In the genomic region with DNA sequence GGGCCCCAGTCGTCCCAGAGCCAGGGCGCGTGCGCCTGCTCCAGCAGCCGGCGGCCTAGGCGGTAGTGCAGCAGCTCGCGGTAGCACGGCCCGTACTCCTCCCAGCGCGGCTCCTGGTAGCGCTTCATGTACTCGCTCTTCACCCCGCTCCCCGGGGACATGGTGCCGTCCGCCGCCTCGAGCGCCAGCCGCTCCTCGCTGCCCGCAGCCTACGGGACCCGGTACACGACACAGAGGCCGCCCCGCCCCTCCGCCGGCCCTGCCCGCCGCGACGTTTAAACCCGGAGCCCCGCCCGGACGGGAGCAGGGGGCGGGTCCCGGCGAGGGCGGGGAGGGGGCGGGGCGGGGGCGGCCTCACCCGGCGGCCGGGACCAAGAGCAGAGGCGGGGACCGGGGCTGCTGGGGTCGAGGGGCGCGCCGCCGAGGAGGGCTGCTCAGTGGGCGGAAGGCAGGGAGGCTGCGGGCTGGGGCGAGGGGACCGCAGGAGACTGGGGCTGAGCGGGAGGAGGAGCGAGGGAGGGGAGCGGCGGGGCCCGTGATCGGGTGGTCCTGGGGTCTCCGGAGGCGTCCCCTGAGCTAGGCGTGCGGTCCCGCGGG, we compare ENCODE assay signal across 1 cellular context.
TF ChIP-seq lines count a peak whose summit lies in the region.

No MANE protein-coding gene starts in this region.

TF ChIP-seq in HEK293, 187 proteins besides CTCF, POLR2A, EP300 and RAD21 (continued from another document):
- TF ChIP-seq TSHZ1 (tag by site-specific recombination; IDR thresholded peaks at IDR 0.05; ENCODE audit: borderline replicate concordance) (no peak), MZF1 (tag by site-specific recombination; IDR thresholded peaks at IDR 0.05; ENCODE audit: borderline replicate concordance) (no peak), REST (tag by site-specific recombination; IDR thresholded peaks at IDR 0.05) (peak; percentile 28; the same call in 1 of the 2 replicates), YY1 (tag by site-specific recombination; IDR thresholded peaks at IDR 0.05) (no peak), ZNF26 (tag by site-specific recombination; IDR thresholded peaks at IDR 0.05) (no peak), TRIM28 (IDR thresholded peaks at IDR 0.05; ENCODE audit: borderline replicate concordance, low read length) (no peak), SALL2 (tag by site-specific recombination; IDR thresholded peaks at IDR 0.05; ENCODE audit: borderline replicate concordance) (no peak), HOXA7 (CRISPR knock-in tag; IDR thresholded peaks at IDR 0.05; ENCODE audit: borderline replicate concordance) (no peak), TCF7L2 (IDR thresholded peaks at IDR 0.05; ENCODE audit: borderline replicate concordance, low read depth, low read length) (no peak), ZNF544 (tag by site-specific recombination; IDR thresholded peaks at IDR 0.05) (no peak), HOXD13 (CRISPR knock-in tag; IDR thresholded peaks at IDR 0.05; ENCODE audit: borderline replicate concordance) (peak; percentile 33; the same call in 1 of the 2 replicates), ZNF112 (tag by site-specific recombination; IDR thresholded peaks at IDR 0.05) (no peak)
- TF ChIP-seq, protein P1, sequence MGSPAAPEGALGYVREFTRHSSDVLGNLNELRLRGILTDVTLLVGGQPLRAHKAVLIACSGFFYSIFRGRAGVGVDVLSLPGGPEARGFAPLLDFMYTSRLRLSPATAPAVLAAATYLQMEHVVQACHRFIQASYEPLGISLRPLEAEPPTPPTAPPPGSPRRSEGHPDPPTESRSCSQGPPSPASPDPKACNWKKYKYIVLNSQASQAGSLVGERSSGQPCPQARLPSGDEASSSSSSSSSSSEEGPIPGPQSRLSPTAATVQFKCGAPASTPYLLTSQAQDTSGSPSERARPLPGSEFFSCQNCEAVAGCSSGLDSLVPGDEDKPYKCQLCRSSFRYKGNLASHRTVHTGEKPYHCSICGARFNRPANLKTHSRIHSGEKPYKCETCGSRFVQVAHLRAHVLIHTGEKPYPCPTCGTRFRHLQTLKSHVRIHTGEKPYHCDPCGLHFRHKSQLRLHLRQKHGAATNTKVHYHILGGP (tag by site-specific recombination; IDR thresholded peaks at IDR 0.05): no peak
- TF ChIP-seq, protein P2, sequence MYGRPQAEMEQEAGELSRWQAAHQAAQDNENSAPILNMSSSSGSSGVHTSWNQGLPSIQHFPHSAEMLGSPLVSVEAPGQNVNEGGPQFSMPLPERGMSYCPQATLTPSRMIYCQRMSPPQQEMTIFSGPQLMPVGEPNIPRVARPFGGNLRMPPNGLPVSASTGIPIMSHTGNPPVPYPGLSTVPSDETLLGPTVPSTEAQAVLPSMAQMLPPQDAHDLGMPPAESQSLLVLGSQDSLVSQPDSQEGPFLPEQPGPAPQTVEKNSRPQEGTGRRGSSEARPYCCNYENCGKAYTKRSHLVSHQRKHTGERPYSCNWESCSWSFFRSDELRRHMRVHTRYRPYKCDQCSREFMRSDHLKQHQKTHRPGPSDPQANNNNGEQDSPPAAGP (tag by site-specific recombination; IDR thresholded peaks at IDR 0.05): peak; percentile 90
